In genomic region chr21:35025206-35026152, GRCh38 we compare ENCODE assay signal across 10 cellular contexts. TPM values are rescaled to one million over a fixed set of nuclear protein-coding genes. Genes with fewer than 3 reads are reported as not detected.
DNase-seq lines count a peak whose midpoint lies in the region; ATAC-seq and TF ChIP-seq lines count a peak whose summit lies in the region.
"Had no signal": no experiment of that assay in that cellular context is flagged by ENCODE, and none has a peak within 500 bp of the region (broad histone marks: within the 10 kb centered on the region; RNA-seq: fewer than 3 reads in every experiment).

No MANE protein-coding gene starts in this region.

- no peaks in the 10 kb centered on the region for H3K36me3 Mint-ChIP-seq in GM23338 (ENCODE audit: low read depth)
- no peaks in the 10 kb centered on the region for H3K36me3 Mint-ChIP-seq in T-helper 17 cell (ENCODE audit: low read depth)

- H3K36me3 ChIP-seq in GM23338 (ENCODE audit: insufficient read depth) = no peaks in the 10 kb centered on the region

- H3K4me1 Mint-ChIP-seq in GM23338 (peaks cover 29% of the 10 kb centered on the region), T-helper 17 cell (peaks cover 76% of the 10 kb centered on the region)

- H3K9me3 Mint-ChIP-seq in GM23338 = no peaks in the 10 kb centered on the region

- H3K27ac ChIP-seq in GM23338 (ENCODE audit: low read depth) = no peak overlapping the region

- H3K4me3 Mint-ChIP-seq in GM23338 = peak overlapping the region; percentile 36; the same call in 1 of the 3 replicates
- H3K4me3 Mint-ChIP-seq in T-helper 17 cell = peak overlapping the region; percentile 77

- no peak for TF ChIP-seq CTCF in GM23338 (conservative IDR thresholded peaks at IDR 0.05; ENCODE audit: low read depth in 2 of 2)
- TF ChIP-seq CTCF in GM20000 (IDR thresholded peaks at IDR 0.05; ENCODE audit: extremely low read depth, missing control alignments) = no peak

- no peaks in the 10 kb centered on the region for H3F3A ChIP-seq in GM23338 (replicated peaks; ENCODE audit: low read depth)

- ATAC-seq in GM23338 (no peak), T-helper 17 cell (no peak)

- 0 out of 2 replicates have a peak overlapping the region, but pooled peaks have one; percentile 94 for H2AFZ ChIP-seq in GM23338

- H3K27ac Mint-ChIP-seq in GM23338 (no peak overlapping the region), T-helper 17 cell (peak overlapping the region; percentile 96)

- H3K4me2 ChIP-seq in GM23338 = peak overlapping the region; percentile 75
- H3K4me2 ChIP-seq: SK-N-SH had no signal

- peaks cover 24% of the 10 kb centered on the region for H3K27me3 Mint-ChIP-seq in GM23338 (ENCODE audit: insufficient read depth, low read depth, poor library complexity)
- no peaks in the 10 kb centered on the region for H3K27me3 Mint-ChIP-seq in T-helper 17 cell

- peak; percentile 59 to 60 for DNase-seq in AML-193 (lab: John Stamatoyannopoulos, UW)
- no peak for DNase-seq in GM23338 (ENCODE audit: low spot score)
- no peak for DNase-seq in T-helper 17 cell
- DNase-seq in islet precursor cell = peak; percentile 26
- DNase-seq in inferior parietal cortex (ENCODE audit: extremely low spot score) = no peak
- no peak for DNase-seq in GM20000 (ENCODE audit: low spot score)
- no peak for DNase-seq in NCI-H1092 treated with DMSO at 0.1 percent for 48 hours (lab: John Stamatoyannopoulos, UW)
- no peak for DNase-seq in epidermal melanocyte (ENCODE audit: insufficient read length, low spot score)
- DNase-seq: NCI-H345, SK-N-SH had no signal

- no peaks in the 10 kb centered on the region for H3K9me3 ChIP-seq in T-helper 17 cell (ENCODE audit: control insufficient read depth, low read length, poor library complexity, severe bottlenecking)
- H3K9me3 ChIP-seq: SK-N-SH had no signal

- H3K4me3 ChIP-seq in GM23338 = no peak overlapping the region

- H3K9me2 ChIP-seq in GM23338 (ENCODE audit: insufficient read depth) = 0 out of 2 replicates have a peak, but pooled peaks cover 3% of the 10 kb centered on the region
- H3K9me2 ChIP-seq: SK-N-SH had no signal

- no peaks in the 10 kb centered on the region for H4K20me1 ChIP-seq in GM23338 (replicated peaks; ENCODE audit: insufficient read depth)

- H3K79me2 ChIP-seq in GM23338 (replicated peaks; ENCODE audit: insufficient read depth) = no peaks in the 10 kb centered on the region

- peaks cover 12% of the 10 kb centered on the region for H3K27me3 ChIP-seq in GM23338 (ENCODE audit: insufficient read depth)

- H3K4me1 ChIP-seq in GM23338 (ENCODE audit: insufficient read depth) = peaks cover 25% of the 10 kb centered on the region

TF ChIP-seq in GM23338, 12 proteins besides CTCF, POLR2A, EP300 and RAD21 (continues in another document):
- TF ChIP-seq ZNF331 (CRISPR knock-in tag; IDR thresholded peaks at IDR 0.05; ENCODE audit: low read depth) (no peak), EZH2phosphoT487 (IDR thresholded peaks at IDR 0.05; ENCODE audit: unreplicated experiment) (no peak), STAT1 (IDR thresholded peaks at IDR 0.05; ENCODE audit: unreplicated experiment) (no peak), ZNF462 (CRISPR knock-in tag; IDR thresholded peaks at IDR 0.05) (no peak), POLR2AphosphoS5 (IDR thresholded peaks at IDR 0.05; ENCODE audit: low read depth) (no peak), JUNB (IDR thresholded peaks at IDR 0.05; ENCODE audit: unreplicated experiment) (no peak), REST (IDR thresholded peaks at IDR 0.05; ENCODE audit: unreplicated experiment) (no peak), ETS1 (IDR thresholded peaks at IDR 0.05) (no peak)

RNA-seq across cellular contexts. Expression of gene RUNX1, which starts 23.6 kb away (rescaled TPM):
- total RNA-seq in GM23338 (2014; rRNA removed; shearing (Covaris generic)) = 0.23 and 1.1 TPM in 2 replicates
- 0.29 and 0.31 TPM in 2 replicates for polyA plus RNA-seq in GM23338 (2016; fragmentation: Nextera tagmentation; extraction: Ambion mirVana)
- total RNA-seq in T-helper 17 cell = 100 to 1,000 TPM in 1 of 2 donors, 10 to 100 TPM in 1; 97.0 to 110 TPM

Comparison
In these comparisons a context has a peak if more than half of its experiments do, and no peak if none do; other contexts are left out.
1. DNase-seq: peak in AML-193 (2 of 2) and islet precursor cell (single experiment); none in GM23338 (single experiment), T-helper 17 cell (0 of 3), inferior parietal cortex (single experiment), GM20000 (single experiment), NCI-H1092 treated with DMSO at 0.1 percent for 48 hours (single experiment) and epidermal melanocyte (single experiment).
2. RNA of gene RUNX1, which starts 23.6 kb away (total RNA-seq): 97.0 to 110 TPM in T-helper 17 cell; 0.23 to 1.1 TPM in GM23338; every median in the first group is over 10 times any median in the second.